In the genomic region with DNA sequence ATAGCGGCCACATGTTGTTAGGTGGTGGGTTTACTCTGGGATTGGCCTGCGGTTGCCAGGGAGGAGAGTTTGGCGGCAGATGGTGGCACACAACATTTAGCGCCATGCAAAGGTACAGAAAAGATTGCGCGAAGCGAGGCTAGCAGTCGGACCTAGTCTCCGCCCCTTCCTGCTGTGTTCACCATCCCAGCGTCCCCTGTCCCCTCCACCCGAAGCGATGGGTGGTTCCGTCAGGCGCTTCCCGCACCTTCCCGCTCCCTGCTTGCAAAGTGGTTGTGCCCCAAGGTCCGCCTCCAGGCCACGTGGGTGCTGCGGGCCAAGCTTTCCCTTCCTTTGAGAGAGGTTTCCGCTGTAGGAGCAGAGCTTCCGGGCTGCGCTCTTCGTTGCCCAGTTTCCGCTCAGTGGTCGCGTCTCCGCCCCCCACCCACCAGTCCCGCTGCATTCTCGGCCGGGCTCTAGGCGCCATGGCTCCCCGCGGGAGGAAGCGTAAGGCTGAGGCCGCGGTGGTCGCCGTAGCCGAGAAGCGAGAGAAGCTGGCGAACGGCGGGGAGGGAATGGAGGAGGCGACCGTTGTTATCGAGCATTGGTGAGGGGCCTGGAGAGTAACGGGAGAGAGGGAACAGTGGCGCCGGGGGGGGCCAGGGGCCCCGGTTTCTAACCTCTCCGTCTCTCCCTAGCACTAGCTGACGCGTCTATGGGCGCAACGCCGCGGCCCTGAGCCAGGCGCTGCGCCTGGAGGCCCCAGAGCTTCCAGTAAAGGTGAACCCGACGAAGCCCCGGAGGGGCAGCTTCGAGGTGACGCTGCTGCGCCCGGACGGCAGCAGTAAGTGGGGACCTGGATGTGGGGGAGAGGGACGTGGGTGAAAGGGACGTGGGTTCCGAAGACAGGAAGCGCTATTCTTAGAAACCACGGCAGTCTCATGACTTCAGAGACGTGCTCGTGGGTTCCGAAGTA, we compare ENCODE assay signal across 8 cellular contexts. TPM values are rescaled to one million over a fixed set of nuclear protein-coding genes. Genes with fewer than 3 reads are reported as not detected.
DNase-seq lines count a peak whose midpoint lies in the region; ATAC-seq and TF ChIP-seq lines count a peak whose summit lies in the region.

A gene with protein sequence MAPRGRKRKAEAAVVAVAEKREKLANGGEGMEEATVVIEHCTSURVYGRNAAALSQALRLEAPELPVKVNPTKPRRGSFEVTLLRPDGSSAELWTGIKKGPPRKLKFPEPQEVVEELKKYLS (plus strand): TSS at position 360 of the 955 bp plus-strand sequence. CDS start 105 bp downstream, at position 465.

- H3K9me3 Mint-ChIP-seq in effector memory CD8-positive, alpha-beta T cell, result no peaks in the 10 kb centered on the region

- DNase-seq in CMK (ENCODE audit: low read depth), result peak; percentile 94
- DNase-seq in GM20000 (ENCODE audit: low spot score), result peak; percentile 89
- peak; percentile 99 for DNase-seq in HT-29 (ENCODE audit: low spot score)
- DNase-seq in NOMO-1 (lab: John Stamatoyannopoulos, UW; ENCODE audit: unreplicated experiment in 2 of 2), result peak; percentile 93 to 98
- DNase-seq in activated CD8-positive, alpha-beta memory T cell treated with anti-CD3 and anti-CD28 coated beads for 4 hours (ENCODE audit: low read depth in 2 of 2), result peak; percentile 84 to 88
- DNase-seq in effector memory CD8-positive, alpha-beta T cell, result peak; percentile 90 to 94 (median 90)
- DNase-seq in medulla oblongata (ENCODE audit: extremely low spot score), result peak; percentile 96
- DNase-seq in stimulated activated CD8-positive, alpha-beta memory T cell treated with anti-CD3 and anti-CD28 coated beads, Interleukin-12 subunit alpha, Interleukin-12 subunit beta, amount 100 ng/mL, for 1 hour (ENCODE audit: low read depth), result peak; percentile 78

- no peak for TF ChIP-seq CTCF in GM20000 (IDR thresholded peaks at IDR 0.05; ENCODE audit: extremely low read depth, missing control alignments)

- H3K27me3 Mint-ChIP-seq in effector memory CD8-positive, alpha-beta T cell, result no peaks in the 10 kb centered on the region

- H3K36me3 Mint-ChIP-seq in effector memory CD8-positive, alpha-beta T cell (ENCODE audit: insufficient read depth), result peaks cover 77% of the 10 kb centered on the region

- H3K4me1 Mint-ChIP-seq in effector memory CD8-positive, alpha-beta T cell (ENCODE audit: low read depth in 2 of 2), result peaks cover 20 to 26% of the 10 kb centered on the region in 2 donors

- peak within 1 kb of the TSS; percentile 95 to 97 for H3K4me3 Mint-ChIP-seq in effector memory CD8-positive, alpha-beta T cell

- peak; percentile 83 for ATAC-seq in effector memory CD8-positive, alpha-beta T cell (replicated peaks)

- H3K27ac Mint-ChIP-seq in effector memory CD8-positive, alpha-beta T cell, result peak within 1 kb of the TSS; percentile 99

RNA-seq across cellular contexts. Expression of the gene that starts here (rescaled TPM):
- 352 and 413 TPM in 2 replicates for total RNA-seq in HT-29 (2014; rRNA removed; shearing (Covaris generic))

Comparison
In these comparisons a context has a peak if more than half of its experiments do, and no peak if none do; other contexts are left out.
1. Peak in every context shown above with its lines: DNase-seq and ATAC-seq.